24 cellular contexts compared by ENCODE assay signal in the genomic region with DNA sequence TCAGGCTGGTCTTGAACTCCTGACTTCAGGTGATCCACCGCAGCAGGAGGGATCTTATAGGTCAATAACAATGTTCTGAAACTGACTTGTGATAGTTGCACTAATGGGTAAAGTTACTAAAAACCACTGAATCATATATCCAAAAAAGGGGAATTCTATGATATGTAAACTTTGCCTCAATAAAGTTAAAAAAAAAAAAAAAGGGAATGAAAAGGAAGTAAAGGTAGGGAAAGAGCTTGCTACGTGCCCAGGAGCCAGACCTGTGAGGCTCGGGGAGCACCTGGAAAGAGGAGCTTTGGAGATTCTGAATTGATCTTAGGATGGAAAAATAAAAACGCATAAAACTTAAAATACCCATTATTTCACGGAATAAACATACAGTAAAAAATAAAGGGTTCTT.
"Had no signal": no experiment of that assay in that cellular context is flagged by ENCODE, and none has a peak within 500 bp of the region (broad histone marks: within the 10 kb centered on the region; RNA-seq: fewer than 3 reads in every experiment).

No MANE protein-coding gene starts in this region.

- H3K4me1 ChIP-seq: adrenal gland, ascending aorta, esophagus muscularis mucosa, lower lobe of right lung, psoas muscle, right atrium auricular region, vagina had no signal

- H3K27me3 ChIP-seq: adrenal gland, ascending aorta, esophagus muscularis mucosa, hepatocyte, right atrium auricular region, transverse colon, vagina had no signal

- H3K27ac ChIP-seq: adrenal gland, ascending aorta, esophagus muscularis mucosa, hepatocyte, lower lobe of right lung, psoas muscle, right atrium auricular region, transverse colon, vagina, WERI-Rb-1 had no signal

- H3K9me3 ChIP-seq: adrenal gland, ascending aorta, esophagus muscularis mucosa, lower lobe of right lung, psoas muscle, right atrium auricular region, transverse colon, vagina had no signal

- H3K9me3 Mint-ChIP-seq: activated T-cell treated with anti-CD3 and anti-CD28 coated beads, Interleukin-2, amount 50 U/mL, for 24 hours; immature natural killer cell; T-helper 2 cell treated with Interferon-gamma antibody and Interleukin-4, amounts not matched to agents 5 μg/mL and 100 μg/mL, for 36 hours had no signal

- ATAC-seq: left lobe of liver; lower lobe of right lung; naive thymus-derived CD4-positive, alpha-beta T cell; psoas muscle had no signal

- DNase-seq: activated CD4-positive, alpha-beta T cell treated with anti-CD3 and anti-CD28 coated beads for 1 hour; activated CD4-positive, alpha-beta T cell treated with anti-CD3 and anti-CD28 coated beads, Interleukin-2, amount 50 U/mL, for 4 hours; activated CD8-positive, alpha-beta memory T cell treated with anti-CD3 and anti-CD28 coated beads for 24 hours; activated CD8-positive, alpha-beta memory T cell treated with anti-CD3 and anti-CD28 coated beads, Interleukin-2, amount 50 U/mL, for 4 hours; activated naive CD4-positive, alpha-beta T cell treated with Interleukin-2 at 50 U/mL for 16 hours; activated T-cell treated with anti-CD3 and anti-CD28 coated beads, Interleukin-2, amount 50 U/mL, for 24 hours; central memory CD4-positive, alpha-beta T cell; effector memory CD4-positive, alpha-beta T cell; glutamatergic neuron; immature natural killer cell; lower lobe of right lung; naive thymus-derived CD4-positive, alpha-beta T cell; psoas muscle; stimulated activated CD4-positive, alpha-beta T cell treated with anti-CD3 and anti-CD28 coated beads, Interleukin-4, amount 100 ng/mL, for 24 hours; transverse colon; WERI-Rb-1 had no signal

- H3K27me3 Mint-ChIP-seq: activated T-cell treated with anti-CD3 and anti-CD28 coated beads, Interleukin-2, amount 50 U/mL, for 24 hours; naive thymus-derived CD4-positive, alpha-beta T cell had no signal

- H3K4me3 Mint-ChIP-seq: activated T-cell treated with anti-CD3 and anti-CD28 coated beads, Interleukin-2, amount 50 U/mL, for 24 hours; immature natural killer cell; naive thymus-derived CD4-positive, alpha-beta T cell; T-helper 2 cell treated with Interferon-gamma antibody and Interleukin-4, amounts not matched to agents 5 μg/mL and 100 μg/mL, for 36 hours had no signal

- H3K27ac Mint-ChIP-seq: T-helper 2 cell treated with Interferon-gamma antibody and Interleukin-4, amounts not matched to agents 5 μg/mL and 100 μg/mL, for 36 hours had no signal

- H3K4me3 ChIP-seq: adrenal gland, ascending aorta, esophagus muscularis mucosa, hepatocyte, lower lobe of right lung, psoas muscle, right atrium auricular region, transverse colon, vagina had no signal
